Comparison of ENCODE assay signal across 1 cellular context in the genomic region with DNA sequence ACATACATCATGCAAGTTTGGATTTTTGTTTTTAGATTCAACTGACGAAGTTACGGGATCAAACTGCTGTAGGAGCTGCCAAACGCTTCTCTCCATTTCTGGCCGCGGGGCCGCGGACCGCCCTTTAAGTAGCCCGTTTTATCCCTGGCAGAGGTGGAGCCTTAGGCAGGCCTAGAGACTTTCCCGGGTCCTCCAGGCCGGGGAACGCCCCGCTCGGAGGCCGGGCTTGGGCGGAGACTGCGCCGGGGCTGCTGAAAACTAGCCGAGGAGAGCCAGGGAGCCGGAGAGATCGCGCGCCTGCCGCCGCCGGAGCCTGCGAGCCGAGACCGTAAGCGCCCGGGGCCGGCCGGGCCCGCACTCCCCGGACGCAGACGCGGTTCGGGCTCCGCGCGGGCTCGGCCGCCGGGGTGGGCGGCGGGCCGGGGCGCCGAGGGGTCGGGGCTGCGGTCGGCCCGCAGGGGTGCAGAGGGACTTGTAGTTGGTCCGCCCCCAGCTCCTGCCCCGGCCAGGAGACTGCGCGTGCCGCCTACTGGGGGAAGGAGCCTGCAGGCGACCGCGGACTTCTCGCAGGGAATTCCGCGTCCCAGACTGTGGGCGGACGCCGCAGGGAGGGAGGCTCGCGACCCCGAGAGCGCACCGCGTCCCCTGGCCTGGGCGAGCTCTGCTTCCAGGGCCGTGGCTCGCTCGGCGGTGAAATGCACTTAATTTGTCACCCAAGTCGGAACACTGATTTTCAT.
TF ChIP-seq lines count a peak whose summit lies in the region.

A gene (plus strand): TSS at position 283 of the 737 bp plus-strand sequence. CDS start 18,606 bp downstream, outside the sequence.

TF ChIP-seq in SK-N-SH treated with all-trans-retinoic acid at 6 μM for 48 hours, 23 proteins besides CTCF, POLR2A, EP300 and RAD21 (continued from another document):
- TF ChIP-seq, protein P1, sequence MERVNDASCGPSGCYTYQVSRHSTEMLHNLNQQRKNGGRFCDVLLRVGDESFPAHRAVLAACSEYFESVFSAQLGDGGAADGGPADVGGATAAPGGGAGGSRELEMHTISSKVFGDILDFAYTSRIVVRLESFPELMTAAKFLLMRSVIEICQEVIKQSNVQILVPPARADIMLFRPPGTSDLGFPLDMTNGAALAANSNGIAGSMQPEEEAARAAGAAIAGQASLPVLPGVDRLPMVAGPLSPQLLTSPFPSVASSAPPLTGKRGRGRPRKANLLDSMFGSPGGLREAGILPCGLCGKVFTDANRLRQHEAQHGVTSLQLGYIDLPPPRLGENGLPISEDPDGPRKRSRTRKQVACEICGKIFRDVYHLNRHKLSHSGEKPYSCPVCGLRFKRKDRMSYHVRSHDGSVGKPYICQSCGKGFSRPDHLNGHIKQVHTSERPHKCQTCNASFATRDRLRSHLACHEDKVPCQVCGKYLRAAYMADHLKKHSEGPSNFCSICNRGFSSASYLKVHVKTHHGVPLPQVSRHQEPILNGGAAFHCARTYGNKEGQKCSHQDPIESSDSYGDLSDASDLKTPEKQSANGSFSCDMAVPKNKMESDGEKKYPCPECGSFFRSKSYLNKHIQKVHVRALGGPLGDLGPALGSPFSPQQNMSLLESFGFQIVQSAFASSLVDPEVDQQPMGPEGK (CRISPR knock-in tag; IDR thresholded peaks at IDR 0.05; ENCODE audit: borderline replicate concordance): no peak
- TF ChIP-seq ZC3H10 (CRISPR knock-in tag; IDR thresholded peaks at IDR 0.05) (no peak), ARNTL (CRISPR knock-in tag; IDR thresholded peaks at IDR 0.05; ENCODE audit: borderline replicate concordance, low read depth) (no peak), PPARA (CRISPR knock-in tag; IDR thresholded peaks at IDR 0.05; ENCODE audit: borderline replicate concordance) (no peak), ESRRG (CRISPR knock-in tag; IDR thresholded peaks at IDR 0.05) (no peak), BACH2 (CRISPR knock-in tag; IDR thresholded peaks at IDR 0.05; ENCODE audit: borderline replicate concordance) (no peak), GLIS3 (CRISPR knock-in tag; IDR thresholded peaks at IDR 0.05) (no peak), TOX (CRISPR knock-in tag; IDR thresholded peaks at IDR 0.05; ENCODE audit: borderline replicate concordance) (no peak), TCF4 (CRISPR knock-in tag; IDR thresholded peaks at IDR 0.05; ENCODE audit: borderline replicate concordance) (no peak), OSR1 (CRISPR knock-in tag; IDR thresholded peaks at IDR 0.05) (no peak), ISL1 (CRISPR knock-in tag; IDR thresholded peaks at IDR 0.05) (no peak), ZNF70 (CRISPR knock-in tag; IDR thresholded peaks at IDR 0.05) (no peak), ZFP3 (CRISPR knock-in tag; IDR thresholded peaks at IDR 0.05) (no peak)
- TF ChIP-seq, protein P2, sequence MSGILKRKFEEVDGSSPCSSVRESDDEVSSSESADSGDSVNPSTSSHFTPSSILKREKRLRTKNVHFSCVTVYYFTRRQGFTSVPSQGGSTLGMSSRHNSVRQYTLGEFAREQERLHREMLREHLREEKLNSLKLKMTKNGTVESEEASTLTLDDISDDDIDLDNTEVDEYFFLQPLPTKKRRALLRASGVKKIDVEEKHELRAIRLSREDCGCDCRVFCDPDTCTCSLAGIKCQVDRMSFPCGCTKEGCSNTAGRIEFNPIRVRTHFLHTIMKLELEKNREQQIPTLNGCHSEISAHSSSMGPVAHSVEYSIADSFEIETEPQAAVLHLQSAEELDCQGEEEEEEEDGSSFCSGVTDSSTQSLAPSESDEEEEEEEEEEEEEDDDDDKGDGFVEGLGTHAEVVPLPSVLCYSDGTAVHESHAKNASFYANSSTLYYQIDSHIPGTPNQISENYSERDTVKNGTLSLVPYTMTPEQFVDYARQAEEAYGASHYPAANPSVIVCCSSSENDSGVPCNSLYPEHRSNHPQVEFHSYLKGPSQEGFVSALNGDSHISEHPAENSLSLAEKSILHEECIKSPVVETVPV (CRISPR knock-in tag; IDR thresholded peaks at IDR 0.05): no peak
- TF ChIP-seq, protein P3, sequence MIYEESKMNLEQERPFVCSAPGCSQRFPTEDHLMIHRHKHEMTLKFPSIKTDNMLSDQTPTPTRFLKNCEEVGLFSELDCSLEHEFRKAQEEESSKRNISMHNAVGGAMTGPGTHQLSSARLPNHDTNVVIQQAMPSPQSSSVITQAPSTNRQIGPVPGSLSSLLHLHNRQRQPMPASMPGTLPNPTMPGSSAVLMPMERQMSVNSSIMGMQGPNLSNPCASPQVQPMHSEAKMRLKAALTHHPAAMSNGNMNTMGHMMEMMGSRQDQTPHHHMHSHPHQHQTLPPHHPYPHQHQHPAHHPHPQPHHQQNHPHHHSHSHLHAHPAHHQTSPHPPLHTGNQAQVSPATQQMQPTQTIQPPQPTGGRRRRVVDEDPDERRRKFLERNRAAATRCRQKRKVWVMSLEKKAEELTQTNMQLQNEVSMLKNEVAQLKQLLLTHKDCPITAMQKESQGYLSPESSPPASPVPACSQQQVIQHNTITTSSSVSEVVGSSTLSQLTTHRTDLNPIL (CRISPR knock-in tag; IDR thresholded peaks at IDR 0.05; ENCODE audit: low read depth): no peak
